In genomic region chr13:40348096-40348679, GRCh38 we compare ENCODE assay signal across 25 cellular contexts.
A peak's percentile ranks its signal among the peaks of the same experiment; 100 is the strongest.
DNase-seq lines count a peak whose midpoint lies in the region; TF ChIP-seq lines count a peak whose summit lies in the region.
"Had no signal": no experiment of that assay in that cellular context is flagged by ENCODE, and none has a peak within 500 bp of the region (broad histone marks: within the 10 kb centered on the region; RNA-seq: fewer than 3 reads in every experiment).

No MANE protein-coding gene starts in this region.

- no peaks in the 10 kb centered on the region for H3K36me3 Mint-ChIP-seq in endodermal cell (ENCODE audit: low read depth)
- no peaks in the 10 kb centered on the region for H3K36me3 Mint-ChIP-seq in CD14-positive monocyte
- H3K36me3 Mint-ChIP-seq: naive thymus-derived CD8-positive, alpha-beta T cell had no signal

- H3K27ac ChIP-seq in endodermal cell (ENCODE audit: low read depth, low read length) = no peak overlapping the region
- peak overlapping the region; percentile 51 for H3K27ac ChIP-seq in mesodermal cell (ENCODE audit: low read depth, low read length, severe bottlenecking)
- no peak overlapping the region for H3K27ac ChIP-seq in smooth muscle cell (ENCODE audit: low read depth)
- H3K27ac ChIP-seq: BLaER1, epithelial cell of prostate, left ventricle myocardium inferior, spleen, tibial artery had no signal

- H3F3A ChIP-seq in smooth muscle cell (ENCODE audit: low read depth) = no peaks in the 10 kb centered on the region

- WGBS in endodermal cell (ENCODE audit: insufficient coverage in 1 of 2, insufficient read length in 1 of 2), 2 experiments = 58 to 60% methylated on average over 6 to 7 of the region's 7 CpGs
- 30% methylated on average over 7 of the region's 7 CpGs for WGBS in mesodermal cell (ENCODE audit: insufficient coverage in 2 of 2), 2 experiments
- whole genome bisulfite sequencing in smooth muscle cell (ENCODE audit: low lambda C conversion rate) = 30% methylated on average over 7 of the region's 7 CpGs

- no peak overlapping the region for H3K27ac Mint-ChIP-seq in endodermal cell
- no peak overlapping the region for H3K27ac Mint-ChIP-seq in CD14-positive monocyte
- H3K27ac Mint-ChIP-seq: activated naive CD4-positive, alpha-beta T cell treated with anti-CD3 and anti-CD28 coated beads for 36 hours; activated T-cell treated with anti-CD3 and anti-CD28 coated beads, Interleukin-2, amount 50 U/mL, for 72 hours had no signal

- peak overlapping the region; percentile 42 for H2AFZ ChIP-seq in smooth muscle cell (ENCODE audit: low read depth)

- peaks cover 2% of the 10 kb centered on the region for H3K27me3 Mint-ChIP-seq in endodermal cell (ENCODE audit: insufficient read depth)
- peaks cover 3 to 10% (median 6%) of the 10 kb centered on the region in 3 donors for H3K27me3 Mint-ChIP-seq in CD14-positive monocyte (ENCODE audit: low read depth in 3 of 3)
- H3K27me3 Mint-ChIP-seq: naive thymus-derived CD8-positive, alpha-beta T cell had no signal

- no peak overlapping the region for H3K4me3 ChIP-seq in endodermal cell (ENCODE audit: low read length)
- no peak overlapping the region for H3K4me3 ChIP-seq in mesodermal cell (ENCODE audit: extremely low read depth, insufficient read depth, low read length, poor library complexity, severe bottlenecking)
- H3K4me3 ChIP-seq in smooth muscle cell = no peak overlapping the region
- H3K4me3 ChIP-seq: BLaER1, left ventricle myocardium inferior, spleen, stomach, tibial artery had no signal

- no peaks in the 10 kb centered on the region for H3K79me2 ChIP-seq in smooth muscle cell (ENCODE audit: low read depth)

- H3K4me1 Mint-ChIP-seq in endodermal cell = peaks cover 43% of the 10 kb centered on the region
- H3K4me1 Mint-ChIP-seq in CD14-positive monocyte = no peaks in the 10 kb centered on the region

- peak overlapping the region; percentile 66 for H3K4me2 ChIP-seq in smooth muscle cell
- H3K4me2 ChIP-seq: BLaER1 had no signal

- H3K36me3 ChIP-seq in endodermal cell (ENCODE audit: control insufficient read depth, insufficient read depth, low read length) = no peaks in the 10 kb centered on the region
- H3K36me3 ChIP-seq in mesodermal cell (ENCODE audit: control insufficient read depth, insufficient read depth, low read length) = no peaks in the 10 kb centered on the region
- H3K36me3 ChIP-seq in smooth muscle cell (ENCODE audit: low read depth) = no peaks in the 10 kb centered on the region
- H3K36me3 ChIP-seq: BLaER1, left ventricle myocardium inferior, spleen, stomach, tibial artery had no signal

- H3K9me3 ChIP-seq in endodermal cell (ENCODE audit: control insufficient read depth, low read length) (no peaks in the 10 kb centered on the region), mesodermal cell (ENCODE audit: control insufficient read depth, low read length) (no peaks in the 10 kb centered on the region), smooth muscle cell (replicated peaks; ENCODE audit: low read depth) (no peaks in the 10 kb centered on the region)
- H3K9me3 ChIP-seq: BLaER1, left ventricle myocardium inferior, spleen, stomach, tibial artery had no signal

- H3K9ac ChIP-seq in endodermal cell (ENCODE audit: extremely low read depth, low read length, poor library complexity, severe bottlenecking) (no peak overlapping the region), smooth muscle cell (ENCODE audit: low read depth) (no peak overlapping the region)
- H3K9ac ChIP-seq: BLaER1 had no signal

- H3K9me3 Mint-ChIP-seq in endodermal cell (no peaks in the 10 kb centered on the region), CD14-positive monocyte (peaks cover 0 to 3% (median 0%) of the 10 kb centered on the region in 7 donors)
- H3K9me3 Mint-ChIP-seq: activated naive CD4-positive, alpha-beta T cell treated with anti-CD3 and anti-CD28 coated beads for 36 hours; activated T-cell treated with anti-CD3 and anti-CD28 coated beads, Interleukin-2, amount 50 U/mL, for 72 hours; naive thymus-derived CD8-positive, alpha-beta T cell had no signal

- H3K4me1 ChIP-seq in endodermal cell (ENCODE audit: control insufficient read depth, insufficient read depth, low read length) = peaks cover 9% of the 10 kb centered on the region
- peaks cover 12% of the 10 kb centered on the region for H3K4me1 ChIP-seq in mesodermal cell (ENCODE audit: control insufficient read depth, insufficient read depth, low read length, poor library complexity, severe bottlenecking)
- H3K4me1 ChIP-seq in smooth muscle cell (ENCODE audit: low read depth) = peaks cover 10% of the 10 kb centered on the region
- H3K4me1 ChIP-seq: BLaER1 had no signal

- TF ChIP-seq CTCF in endodermal cell (conservative IDR thresholded peaks at IDR 0.05) = no peak
- no peak for TF ChIP-seq CTCF in smooth muscle cell (IDR thresholded peaks at IDR 0.05; ENCODE audit: borderline replicate concordance, insufficient read depth, poor library complexity, severe bottlenecking)
- no peak for TF ChIP-seq CTCF in CD14-positive monocyte (IDR thresholded peaks at IDR 0.05)

- no peaks in the 10 kb centered on the region for H3K27me3 ChIP-seq in endodermal cell (ENCODE audit: control insufficient read depth, insufficient read depth, low read length, poor library complexity, severe bottlenecking)
- H3K27me3 ChIP-seq in smooth muscle cell (ENCODE audit: low read depth) = no peaks in the 10 kb centered on the region
- H3K27me3 ChIP-seq: BLaER1, spleen, stomach, tibial artery had no signal

- H3K4me3 Mint-ChIP-seq in endodermal cell = no peak overlapping the region
- H3K4me3 Mint-ChIP-seq in CD14-positive monocyte = no peak overlapping the region
- H3K4me3 Mint-ChIP-seq: activated naive CD4-positive, alpha-beta T cell treated with anti-CD3 and anti-CD28 coated beads for 36 hours; activated T-cell treated with anti-CD3 and anti-CD28 coated beads, Interleukin-2, amount 50 U/mL, for 72 hours; naive thymus-derived CD8-positive, alpha-beta T cell had no signal

- intact Hi-C loops in CD14-positive monocyte (cut with micrococcal nuclease) = no loop called here

- no peaks in the 10 kb centered on the region for H4K20me1 ChIP-seq in smooth muscle cell (ENCODE audit: low read depth)
- H4K20me1 ChIP-seq: BLaER1 had no signal

- peak; percentile 28 for DNase-seq in SW480 (ENCODE audit: low spot score)
- peak; percentile 54 for DNase-seq in endodermal cell
- no peak for DNase-seq in smooth muscle cell (lab: John Stamatoyannopoulos, UW; ENCODE audit: unreplicated experiment)
- no peak for DNase-seq in stimulated activated CD4-positive, alpha-beta T cell treated with anti-CD3 and anti-CD28 coated beads, Interleukin-15, amount 100 ng/mL, for 24 hours
- DNase-seq in retina = no peak
- DNase-seq in CD14-positive monocyte (ENCODE audit: low spot score) = no peak
- DNase-seq: activated CD4-positive, alpha-beta T cell treated with anti-CD3 and anti-CD28 coated beads, Interleukin-2, amount 50 U/mL, for 4 hours; activated naive CD4-positive, alpha-beta T cell treated with anti-CD3 and anti-CD28 coated beads for 36 hours; activated T-cell treated with anti-CD3 and anti-CD28 coated beads, Interleukin-2, amount 50 U/mL, for 72 hours; DMS79 treated with DMSO at 0.1 percent for 48 hours; GF-D8; glutamatergic neuron; IMR-90; left ventricle myocardium inferior; naive thymus-derived CD8-positive, alpha-beta T cell; NCI-H1417 treated with DMSO at 0.1 percent for 48 hours; NCI-H2081; NCI-H524 treated with DMSO at 0.1 percent for 48 hours; spleen; stimulated activated CD8-positive, alpha-beta memory T cell treated with anti-CD3 and anti-CD28 coated beads, Interleukin-4, amount 100 ng/mL, for 48 hours; stomach; tibial artery had no signal

Comparison
In these comparisons a context has a peak if more than half of its experiments do, and no peak if none do; other contexts are left out.
1. DNase-seq: peak in SW480 (single experiment) and endodermal cell (single experiment); none in smooth muscle cell (single experiment), stimulated activated CD4-positive, alpha-beta T cell treated with anti-CD3 and anti-CD28 coated beads, Interleukin-15, amount 100 ng/mL, for 24 hours (single experiment), retina (single experiment) and CD14-positive monocyte (single experiment).